Comparison of ENCODE assay signal across 10 cellular contexts in the genomic region with DNA sequence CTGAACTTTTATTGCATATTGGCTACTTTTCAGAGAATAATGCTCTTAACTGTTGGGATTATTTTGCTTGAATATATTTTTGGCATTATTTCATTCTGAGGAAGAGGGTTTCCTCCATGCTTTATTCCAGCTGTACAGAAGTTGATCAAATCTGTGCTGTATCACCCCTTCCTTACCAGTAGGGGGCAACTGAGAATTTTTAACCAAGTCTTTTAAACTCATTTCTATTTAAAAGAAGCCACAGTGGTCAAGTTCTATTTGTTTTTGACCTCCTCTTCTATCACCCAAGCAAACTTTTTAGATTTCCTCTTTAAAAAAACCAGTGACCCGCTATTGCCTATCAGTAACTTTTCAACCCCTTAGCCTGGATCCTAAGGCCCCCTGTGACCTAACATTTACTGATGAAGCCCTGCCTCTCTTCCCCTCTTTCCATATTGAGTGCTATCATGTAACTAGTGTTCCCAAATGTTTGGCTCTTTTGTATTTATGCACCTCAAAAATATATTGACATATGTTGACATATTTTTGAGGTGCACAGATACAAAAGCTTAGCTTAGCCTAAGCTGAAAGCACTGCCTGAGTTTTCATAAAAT.
A peak's percentile ranks its signal among the peaks of the same experiment; 100 is the strongest.
DNase-seq lines count a peak whose midpoint lies in the region; ATAC-seq and TF ChIP-seq lines count a peak whose summit lies in the region.
"Had no signal": no experiment of that assay in that cellular context is flagged by ENCODE, and none has a peak within 500 bp of the region (broad histone marks: within the 10 kb centered on the region; RNA-seq: fewer than 3 reads in every experiment).

No MANE protein-coding gene starts in this region.

- H3K9ac ChIP-seq in HCT116 (ENCODE audit: low read length) (no peak overlapping the region), colonic mucosa (ENCODE audit: low read depth in 2 of 2, low read length in 2 of 2) (no peak overlapping the region)

- H4K20me1 ChIP-seq in HCT116 (ENCODE audit: insufficient read depth) = no peaks in the 10 kb centered on the region
- no peaks in the 10 kb centered on the region for H4K20me1 ChIP-seq in osteoblast (ENCODE audit: insufficient read depth, low read length)

- no peaks in the 10 kb centered on the region for H3K9me3 Mint-ChIP-seq in activated T-cell treated with anti-CD3 and anti-CD28 coated beads, Interleukin-2, amount 50 U/mL, for 24 hours
- H3K9me3 Mint-ChIP-seq: activated naive CD4-positive, alpha-beta T cell treated with anti-CD3 and anti-CD28 coated beads, Interleukin-2, amount 50 U/mL, for 24 hours; CD8-positive, alpha-beta memory T cell had no signal

- TF ChIP-seq POLR2A in HCT116 (IDR thresholded peaks at IDR 0.05; ENCODE audit: borderline replicate concordance, extremely low read depth, insufficient read depth, insufficient read length) = no peak

- no peak overlapping the region for H3K4me3 ChIP-seq in HCT116 (replicated peaks in 1 of 2; ENCODE audit: low read depth in 1 of 2, low read length in 2 of 2)
- H3K4me3 ChIP-seq in colonic mucosa = no peak overlapping the region
- no peak overlapping the region for H3K4me3 ChIP-seq in osteoblast (ENCODE audit: insufficient read depth, low read length)

- no peaks in the 10 kb centered on the region for H3K27me3 ChIP-seq in HCT116 (ENCODE audit: insufficient read depth, low read length)
- no peaks in the 10 kb centered on the region for H3K27me3 ChIP-seq in colonic mucosa
- H3K27me3 ChIP-seq in osteoblast (ENCODE audit: insufficient read depth, low read length) = no peaks in the 10 kb centered on the region

- CTCF ChIA-PET in HCT116 (lab: Charles Lee) = interaction anchor here (1.2 to 1.9 kb wide), 5 partner anchors 12 to 762 kb away, joined by 3 to 11 read pairs (median 3); no protein-coding TSS in a partner anchor

- H3K4me1 ChIP-seq in HCT116 (ENCODE audit: control insufficient read depth in 1 of 2, insufficient read depth in 2 of 2, low read length in 2 of 2) (no peaks in the 10 kb centered on the region), colonic mucosa (no peaks in the 10 kb centered on the region), osteoblast (ENCODE audit: insufficient read depth, low read length) (no peaks in the 10 kb centered on the region)

- H3K27me3 Mint-ChIP-seq in activated T-cell treated with anti-CD3 and anti-CD28 coated beads, Interleukin-2, amount 50 U/mL, for 24 hours = peaks cover 11% of the 10 kb centered on the region

- TF ChIP-seq RAD21 in HCT116 (IDR thresholded peaks at IDR 0.05; ENCODE audit: low read depth) = no peak; the same call in 1 of the 2 replicates

- no peaks in the 10 kb centered on the region for H3K36me3 Mint-ChIP-seq in activated T-cell treated with anti-CD3 and anti-CD28 coated beads, Interleukin-2, amount 50 U/mL, for 24 hours (ENCODE audit: low read depth)
- H3K36me3 Mint-ChIP-seq: activated naive CD4-positive, alpha-beta T cell treated with anti-CD3 and anti-CD28 coated beads, Interleukin-2, amount 50 U/mL, for 24 hours; CD8-positive, alpha-beta memory T cell had no signal

- H3K4me2 ChIP-seq in HCT116 (ENCODE audit: low read length) (no peak overlapping the region), osteoblast (ENCODE audit: insufficient read depth, low read length) (no peak overlapping the region)

- DNase-seq in NCI-H146 (lab: John Stamatoyannopoulos, UW) (peak; percentile 1), NCI-H146 treated with DMSO at 0.1 percent for 48 hours (lab: John Stamatoyannopoulos, UW; ENCODE audit: unreplicated experiment) (no peak), HCT116 (ENCODE audit: low read depth, low spot score) (peak; percentile 13), NCI-H2196 treated with DMSO at 0.1 percent for 48 hours (lab: John Stamatoyannopoulos, UW; ENCODE audit: unreplicated experiment) (peak; percentile 22), colonic mucosa (no peak), osteoblast (ENCODE audit: insufficient read length, low spot score, missing footprints) (no peak), GDM1 (lab: John Stamatoyannopoulos, UW) (no peak)
- no peak for DNase-seq in activated T-cell treated with anti-CD3 and anti-CD28 coated beads, Interleukin-2, amount 50 U/mL, for 24 hours

- H2AFZ ChIP-seq in HCT116 (ENCODE audit: low read depth, low read length, poor library complexity, severe bottlenecking) (no peak overlapping the region), osteoblast (ENCODE audit: low read length) (no peak overlapping the region)

- H3K4me3 Mint-ChIP-seq in activated T-cell treated with anti-CD3 and anti-CD28 coated beads, Interleukin-2, amount 50 U/mL, for 24 hours = no peak overlapping the region
- H3K4me3 Mint-ChIP-seq: activated naive CD4-positive, alpha-beta T cell treated with anti-CD3 and anti-CD28 coated beads, Interleukin-2, amount 50 U/mL, for 24 hours; CD8-positive, alpha-beta memory T cell had no signal

- TF ChIP-seq CTCF in HCT116 (IDR thresholded peaks at IDR 0.05 in 2 of 3, conservative IDR thresholded peaks at IDR 0.05 in 1 of 3; ENCODE audit: borderline replicate concordance in 1 of 3, insufficient read depth in 1 of 3, low read depth in 2 of 3, low read length in 2 of 3) (peak; percentile 7 to 76 (median 68); a peak in 4 of 6 replicates), colonic mucosa (IDR thresholded peaks at IDR 0.05) (peak; percentile 57), osteoblast (IDR thresholded peaks at IDR 0.05; ENCODE audit: extremely low read depth, low read depth, low read length) (peak; percentile 78)

- H3K79me2 ChIP-seq in HCT116 (ENCODE audit: insufficient read depth, low read length) (no peaks in the 10 kb centered on the region), osteoblast (ENCODE audit: insufficient read depth, low read length) (no peaks in the 10 kb centered on the region)

- H3K9me2 ChIP-seq in HCT116 (ENCODE audit: insufficient read depth) = no peaks in the 10 kb centered on the region

- no peak overlapping the region for H3K27ac Mint-ChIP-seq in activated T-cell treated with anti-CD3 and anti-CD28 coated beads, Interleukin-2, amount 50 U/mL, for 24 hours
- H3K27ac Mint-ChIP-seq: activated naive CD4-positive, alpha-beta T cell treated with anti-CD3 and anti-CD28 coated beads, Interleukin-2, amount 50 U/mL, for 24 hours; CD8-positive, alpha-beta memory T cell had no signal

- no peaks in the 10 kb centered on the region for H3K4me1 Mint-ChIP-seq in activated T-cell treated with anti-CD3 and anti-CD28 coated beads, Interleukin-2, amount 50 U/mL, for 24 hours (ENCODE audit: low read depth)
- H3K4me1 Mint-ChIP-seq: activated naive CD4-positive, alpha-beta T cell treated with anti-CD3 and anti-CD28 coated beads, Interleukin-2, amount 50 U/mL, for 24 hours; CD8-positive, alpha-beta memory T cell had no signal

- no peak overlapping the region for H3K27ac ChIP-seq in HCT116 (ENCODE audit: low read depth, low read length)
- no peak overlapping the region for H3K27ac ChIP-seq in colonic mucosa
- H3K27ac ChIP-seq in osteoblast (ENCODE audit: low read depth, low read length) = no peak overlapping the region

- H3K36me3 ChIP-seq in HCT116 (ENCODE audit: control insufficient read depth in 1 of 2, insufficient read depth in 2 of 2, low read length in 2 of 2) (no peaks in the 10 kb centered on the region), colonic mucosa (no peaks in the 10 kb centered on the region), osteoblast (ENCODE audit: insufficient read depth, low read length) (no peaks in the 10 kb centered on the region)

- peak; percentile 76 for ATAC-seq in HCT116

- intact Hi-C loops in HCT116 (cut with micrococcal nuclease) = no loop called here
- intact Hi-C loops in colonic mucosa (cut with DNase I) = loop anchor here (10.0 kb wide), 1 partner anchor 759 kb away; no protein-coding TSS in a partner anchor

- BruUV-seq in HCT116 (replicated peaks; lab: Mats Ljungman, UMichigan) = no TSS peak

- H3K9me3 ChIP-seq in HCT116 (ENCODE audit: control insufficient read depth in 1 of 2, insufficient read depth in 1 of 2, low read depth in 1 of 2, low read length in 2 of 2) (no peaks in the 10 kb centered on the region), colonic mucosa (no peaks in the 10 kb centered on the region), osteoblast (ENCODE audit: low read depth, low read length) (no peaks in the 10 kb centered on the region)

- RAD21 ChIA-PET in HCT116 (lab: Charles Lee; ENCODE audit: low non-redundant PET in 1 of 2, low total read pairs in 2 of 2, uncharacterized antibody in 2 of 2, unreplicated experiment in 2 of 2) = no interaction called here

- POLR2A ChIA-PET in HCT116 (lab: Charles Lee) = no interaction called here

TF ChIP-seq in HCT116, 20 proteins besides CTCF, POLR2A, EP300 and RAD21 (continues in another document):
- TF ChIP-seq SIN3A (IDR thresholded peaks at IDR 0.05; ENCODE audit: low read depth) (no peak), POLR2AphosphoS5 (IDR thresholded peaks at IDR 0.05; ENCODE audit: low read depth, low read length) (no peak), ZFX (IDR thresholded peaks at IDR 0.05) (no peak), ELF1 (IDR thresholded peaks at IDR 0.05; ENCODE audit: borderline replicate concordance, low read depth) (no peak), EZH2phosphoT487 (IDR thresholded peaks at IDR 0.05; ENCODE audit: borderline replicate concordance) (no peak), SP1 (IDR thresholded peaks at IDR 0.05; ENCODE audit: low read depth) (no peak), TCF7L2 (IDR thresholded peaks at IDR 0.05; ENCODE audit: borderline replicate concordance, extremely low read depth, insufficient read depth, insufficient read length) (no peak), SRF (IDR thresholded peaks at IDR 0.05; ENCODE audit: low read depth) (no peak), CBX3 (IDR thresholded peaks at IDR 0.05; ENCODE audit: low read depth) (no peak), JUND (IDR thresholded peaks at IDR 0.05) (no peak), YY1 (IDR thresholded peaks at IDR 0.05; ENCODE audit: extremely low read depth, insufficient replicate concordance, low read depth, low read length) (no peak)
- TF ChIP-seq, protein P1, sequence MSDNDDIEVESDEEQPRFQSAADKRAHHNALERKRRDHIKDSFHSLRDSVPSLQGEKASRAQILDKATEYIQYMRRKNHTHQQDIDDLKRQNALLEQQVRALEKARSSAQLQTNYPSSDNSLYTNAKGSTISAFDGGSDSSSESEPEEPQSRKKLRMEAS (IDR thresholded peaks at IDR 0.05) = no peak

Comparison
In these comparisons a context has a peak if more than half of its experiments do, and no peak if none do; other contexts are left out.
1. DNase-seq: peak in NCI-H146 (single experiment), HCT116 (single experiment) and NCI-H2196 treated with DMSO at 0.1 percent for 48 hours (single experiment); none in NCI-H146 treated with DMSO at 0.1 percent for 48 hours (single experiment), colonic mucosa (single experiment), osteoblast (single experiment), GDM1 (single experiment) and activated T-cell treated with anti-CD3 and anti-CD28 coated beads, Interleukin-2, amount 50 U/mL, for 24 hours (single experiment).
2. Peak in every context shown above with its lines, with median percentiles within 50 percentile points of each other: CTCF ChIP-seq.